ENCODE assay signal across 12 cellular contexts in genomic region chr12:119594772-119595445, GRCh38. TPM values are rescaled to one million over a fixed set of nuclear protein-coding genes. Genes with fewer than 3 reads are reported as not detected.
DNase-seq lines count a peak whose midpoint lies in the region; ATAC-seq, FAIRE-seq and TF ChIP-seq lines count a peak whose summit lies in the region.
"Had no signal": no experiment of that assay in that cellular context is flagged by ENCODE, and none has a peak within 500 bp of the region (broad histone marks: within the 10 kb centered on the region; RNA-seq: fewer than 3 reads in every experiment).

No MANE protein-coding gene starts in this region.

- H3K9me3 Mint-ChIP-seq in activated naive CD8-positive, alpha-beta T cell treated with anti-CD3 and anti-CD28 coated beads, Interleukin-2, amount 50 U/mL, for 24 hours = no peaks in the 10 kb centered on the region
- H3K9me3 Mint-ChIP-seq: stimulated activated memory B cell treated with anti-CD40 and anti-IgM and Interleukin-4, amounts not matched to agents 10 μg/mL and 1 μg/mL and 100 μg/mL, for 72 hours; T-helper 1 cell treated with Interleukin-12 subunit alpha and Interleukin-12 subunit beta and Interleukin-4 antibody, amounts not matched to agents 30 μg/mL and 1 μg/mL, for 36 hours had no signal

- DNase-seq in GM06990 (ENCODE audit: extremely low read depth, insufficient read length) (no peak), iPS DF 6.9 (ENCODE audit: low read depth, low spot score) (no peak), retinal pigment epithelial cell (ENCODE audit: low read depth) (no peak), H4 (ENCODE audit: low spot score) (no peak), small intestine (no peak)
- no peak for DNase-seq in activated naive CD8-positive, alpha-beta T cell treated with anti-CD3 and anti-CD28 coated beads, Interleukin-2, amount 50 U/mL, for 24 hours
- no peak for DNase-seq in effector CD8-positive, alpha-beta T cell (lab: John Stamatoyannopoulos, UW)
- DNase-seq: HCEC 1CT had no signal

- WGBS in iPS DF 6.9 (ENCODE audit: insufficient coverage, insufficient read length) = no CpG with 5 or more reads among the region's 49 CpGs
- 3 to 9% (median 6%) methylated on average over 45 to 49 of the region's 49 CpGs for whole genome bisulfite sequencing in small intestine, 3 donors

- H3K27me3 ChIP-seq in GM06990 (replicated peaks; ENCODE audit: control insufficient read depth, insufficient read depth, low read length) (peaks cover 2% of the 10 kb centered on the region; the same call in 1 of the 2 replicates), iPS DF 6.9 (ENCODE audit: control insufficient read depth, insufficient read depth, low read length) (peaks cover 40% of the 10 kb centered on the region), small intestine (ENCODE audit: control insufficient read depth in 2 of 2, insufficient read depth in 2 of 2, low read length in 2 of 2) (peaks cover 7 to 19% of the 10 kb centered on the region in 2 donors)

- H3K9me3 ChIP-seq in iPS DF 6.9 (ENCODE audit: control insufficient read depth, insufficient read depth, low read length) (no peaks in the 10 kb centered on the region), small intestine (ENCODE audit: control insufficient read depth, low read depth) (no peaks in the 10 kb centered on the region)

- H3K36me3 ChIP-seq in GM06990 (ENCODE audit: control insufficient read depth, insufficient read depth, low read length) (no peaks in the 10 kb centered on the region), iPS DF 6.9 (ENCODE audit: control insufficient read depth, insufficient read depth, low read length) (no peaks in the 10 kb centered on the region), small intestine (ENCODE audit: control insufficient read depth in 2 of 2, insufficient read depth in 2 of 2, low read length in 2 of 2) (no peaks in the 10 kb centered on the region)

- 0 out of 2 replicates have a peak, but pooled peaks cover 1% of the 10 kb centered on the region for H3K4me1 ChIP-seq in iPS DF 6.9 (ENCODE audit: control insufficient read depth, insufficient read depth, low read length)
- H3K4me1 ChIP-seq in small intestine (ENCODE audit: control insufficient read depth in 2 of 2, insufficient read depth in 1 of 2, low read depth in 1 of 2, low read length in 1 of 2) = no peaks in the 10 kb centered on the region

- no peak overlapping the region for H3K27ac Mint-ChIP-seq in activated naive CD8-positive, alpha-beta T cell treated with anti-CD3 and anti-CD28 coated beads, Interleukin-2, amount 50 U/mL, for 24 hours
- H3K27ac Mint-ChIP-seq: stimulated activated memory B cell treated with anti-CD40 and anti-IgM and Interleukin-4, amounts not matched to agents 10 μg/mL and 1 μg/mL and 100 μg/mL, for 72 hours; T-helper 1 cell treated with Interleukin-12 subunit alpha and Interleukin-12 subunit beta and Interleukin-4 antibody, amounts not matched to agents 30 μg/mL and 1 μg/mL, for 36 hours had no signal

- H3K36me3 Mint-ChIP-seq in activated naive CD8-positive, alpha-beta T cell treated with anti-CD3 and anti-CD28 coated beads, Interleukin-2, amount 50 U/mL, for 24 hours (ENCODE audit: low read depth) = peaks cover 2% of the 10 kb centered on the region
- H3K36me3 Mint-ChIP-seq: stimulated activated memory B cell treated with anti-CD40 and anti-IgM and Interleukin-4, amounts not matched to agents 10 μg/mL and 1 μg/mL and 100 μg/mL, for 72 hours had no signal

- ATAC-seq in activated naive CD8-positive, alpha-beta T cell treated with anti-CD3 and anti-CD28 coated beads, Interleukin-2, amount 50 U/mL, for 24 hours = peak; percentile 10
- ATAC-seq in GM21515 (IDR thresholded peaks at IDR 0.05; ENCODE audit: unreplicated experiment) = no peak
- ATAC-seq: K562; stimulated activated memory B cell treated with anti-CD40 and anti-IgM and Interleukin-4, amounts not matched to agents 10 μg/mL and 1 μg/mL and 100 μg/mL, for 72 hours had no signal

- TF ChIP-seq CTCF in GM06990 (IDR thresholded peaks at IDR 0.05; ENCODE audit: insufficient read depth, low read length, poor library complexity, severe bottlenecking) = no peak
- no peak for TF ChIP-seq CTCF in retinal pigment epithelial cell (conservative IDR thresholded peaks at IDR 0.05; ENCODE audit: low read depth, low read length)

- FAIRE-seq in small intestine (lab: Jason Lieb, UNC) = no peak
- FAIRE-seq: K562 had no signal

- peaks cover 79% of the 10 kb centered on the region for H3K27me3 Mint-ChIP-seq in activated naive CD8-positive, alpha-beta T cell treated with anti-CD3 and anti-CD28 coated beads, Interleukin-2, amount 50 U/mL, for 24 hours

- 0 out of 2 replicates have a peak overlapping the region, but pooled peaks have one; percentile 3 for H3K4me3 ChIP-seq in GM06990 (replicated peaks; ENCODE audit: low read depth, low read length)
- H3K4me3 ChIP-seq in iPS DF 6.9 (ENCODE audit: low read length) = peak overlapping the region; percentile 45
- peak overlapping the region; percentile 62 for H3K4me3 ChIP-seq in retinal pigment epithelial cell (ENCODE audit: low read length)
- H3K4me3 ChIP-seq in small intestine (ENCODE audit: low read depth in 1 of 2, low read length in 2 of 2) = no peak overlapping the region
- H3K4me3 ChIP-seq: K562 had no signal

- H3K4me1 Mint-ChIP-seq in activated naive CD8-positive, alpha-beta T cell treated with anti-CD3 and anti-CD28 coated beads, Interleukin-2, amount 50 U/mL, for 24 hours = peaks cover 17% of the 10 kb centered on the region

- H3K27ac ChIP-seq in iPS DF 6.9 (ENCODE audit: low read length) (no peak overlapping the region), small intestine (ENCODE audit: low read depth in 1 of 2, low read length in 1 of 2) (peak overlapping the region in 1 of 2 donors; percentile 17)

- peak overlapping the region; percentile 25 for H3K4me3 Mint-ChIP-seq in activated naive CD8-positive, alpha-beta T cell treated with anti-CD3 and anti-CD28 coated beads, Interleukin-2, amount 50 U/mL, for 24 hours
- H3K4me3 Mint-ChIP-seq: stimulated activated memory B cell treated with anti-CD40 and anti-IgM and Interleukin-4, amounts not matched to agents 10 μg/mL and 1 μg/mL and 100 μg/mL, for 72 hours; T-helper 1 cell treated with Interleukin-12 subunit alpha and Interleukin-12 subunit beta and Interleukin-4 antibody, amounts not matched to agents 30 μg/mL and 1 μg/mL, for 36 hours had no signal

RNA-seq across cellular contexts. Expression of gene TMEM233, which starts 1.3 kb away (rescaled TPM):
- total RNA-seq in H4 (2014; rRNA removed; shearing (Covaris generic)) = 0.29 and 0.31 TPM in 2 replicates
- polyA plus RNA-seq in small intestine = under 1 TPM in 1 of 3 donors, not detected in 2; 0.58 TPM

Comparison
In these comparisons a context has a peak if more than half of its experiments do, and no peak if none do; other contexts are left out.
1. H3K4me3 ChIP-seq: peak in GM06990 (single experiment), iPS DF 6.9 (single experiment) and retinal pigment epithelial cell (single experiment); none in small intestine (0 of 2).